ENCODE assay signal across 18 cellular contexts in the genomic region with DNA sequence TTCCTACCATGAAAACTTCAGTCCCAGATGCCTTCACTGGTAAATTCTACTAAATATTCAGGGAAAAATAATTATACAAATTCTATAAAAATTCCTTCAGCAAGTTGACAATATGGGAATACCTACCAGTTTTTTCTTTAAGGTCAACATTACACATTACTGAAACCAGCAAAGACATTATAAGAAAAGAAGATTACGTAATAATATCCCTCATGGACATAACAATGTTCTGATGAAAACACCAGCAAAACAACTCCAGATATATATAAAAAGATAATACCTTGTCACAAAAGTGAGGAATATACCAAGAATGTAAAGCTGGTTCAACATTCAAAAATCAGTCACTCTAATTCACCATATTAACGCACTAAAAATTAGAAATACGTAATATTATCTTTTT.
DNase-seq lines count a peak whose midpoint lies in the region; ATAC-seq and TF ChIP-seq lines count a peak whose summit lies in the region.
"Had no signal": no experiment of that assay in that cellular context is flagged by ENCODE, and none has a peak within 500 bp of the region (broad histone marks: within the 10 kb centered on the region; RNA-seq: fewer than 3 reads in every experiment).

No MANE protein-coding gene starts in this region.

- H3K4me3 ChIP-seq in SK-N-SH (ENCODE audit: low read depth in 2 of 2, low read length in 1 of 2) (no peak overlapping the region), GM23248 (no peak overlapping the region), adipocyte (ENCODE audit: low read length) (no peak overlapping the region), hepatocyte (no peak overlapping the region)
- H3K4me3 ChIP-seq: A549, BLaER1 had no signal

- H3F3A ChIP-seq in SK-N-SH (replicated peaks; ENCODE audit: insufficient read depth) (no peaks in the 10 kb centered on the region), GM23248 (ENCODE audit: insufficient read depth) (no peaks in the 10 kb centered on the region)

- TF ChIP-seq CTCF in SK-N-SH (IDR thresholded peaks at IDR 0.05) = no peak
- TF ChIP-seq CTCF in hepatocyte (IDR thresholded peaks at IDR 0.05; ENCODE audit: poor library complexity) = no peak

- H3K4me1 ChIP-seq in SK-N-SH (ENCODE audit: control insufficient read depth in 1 of 2, insufficient read depth in 2 of 2, low read depth in 1 of 2, low read length in 1 of 2) = no peaks in the 10 kb centered on the region
- peaks cover 6% of the 10 kb centered on the region; the same call in 1 of the 2 replicates for H3K4me1 ChIP-seq in GM23248 (ENCODE audit: insufficient read depth)
- no peaks in the 10 kb centered on the region for H3K4me1 ChIP-seq in adipocyte (ENCODE audit: control insufficient read depth, insufficient read depth, low read length)
- no peaks in the 10 kb centered on the region for H3K4me1 ChIP-seq in hepatocyte (ENCODE audit: insufficient read depth)
- H3K4me1 ChIP-seq: A549, BLaER1, Caco-2 had no signal

- DNase-seq in SK-N-SH (no peak), GM23248 (peak; percentile 16), adipocyte (ENCODE audit: low read depth) (peak; percentile 8), hepatocyte (ENCODE audit: low spot score) (no peak), SK-N-DZ (ENCODE audit: low spot score) (no peak), AG08396 (ENCODE audit: low spot score) (no peak)
- DNase-seq: 8988T; Caco-2; CD4-positive, CD25-positive, alpha-beta regulatory T cell; CD8-positive, alpha-beta T cell; DMS153; DND-41; H9 had no signal

- H3K36me3 ChIP-seq in SK-N-SH (replicated peaks in 1 of 2; ENCODE audit: control insufficient read depth in 1 of 2, insufficient read depth in 2 of 2, low read length in 1 of 2) = no peaks in the 10 kb centered on the region
- no peaks in the 10 kb centered on the region for H3K36me3 ChIP-seq in GM23248 (ENCODE audit: low read depth)
- H3K36me3 ChIP-seq in adipocyte (ENCODE audit: control insufficient read depth, insufficient read depth, low read length, severe bottlenecking) = no peaks in the 10 kb centered on the region
- no peaks in the 10 kb centered on the region for H3K36me3 ChIP-seq in hepatocyte (replicated peaks; ENCODE audit: insufficient read depth, low read depth)
- H3K36me3 ChIP-seq: BLaER1 had no signal

- CTCF ChIA-PET in SK-N-SH (lab: Yijun Ruan, JAX) = no interaction called here

- WGBS in SK-N-SH (ENCODE audit: low lambda C conversion rate) = 18% methylated on average over 3 of the region's 3 CpGs
- WGBS in GM23248 (ENCODE audit: low coverage in 1 of 2, low lambda C conversion rate in 2 of 2, missing lambda C conversion rate in 2 of 2), 2 experiments = 83 to 86% methylated on average over 3 of the region's 3 CpGs
- WGBS in hepatocyte (ENCODE audit: low lambda C conversion rate, missing lambda C conversion rate) = 92% methylated on average over 3 of the region's 3 CpGs

- H3K79me2 ChIP-seq in SK-N-SH (ENCODE audit: insufficient read depth) (no peaks in the 10 kb centered on the region), GM23248 (ENCODE audit: insufficient read depth) (no peaks in the 10 kb centered on the region), hepatocyte (no peaks in the 10 kb centered on the region)

- H3K4me2 ChIP-seq in SK-N-SH (no peak overlapping the region), GM23248 (ENCODE audit: unreplicated experiment) (no peak overlapping the region), hepatocyte (peak overlapping the region; percentile 3)
- H3K4me2 ChIP-seq: A549, BLaER1 had no signal

- peak overlapping the region; percentile 13; the same call in 1 of the 2 replicates for H2AFZ ChIP-seq in SK-N-SH (ENCODE audit: low read depth)
- H2AFZ ChIP-seq in GM23248 = no peak overlapping the region
- H2AFZ ChIP-seq in hepatocyte = no peak overlapping the region

- POLR2A ChIA-PET in SK-N-SH (lab: Yijun Ruan, JAX) = no interaction called here

- H3K27ac ChIP-seq in SK-N-SH (ENCODE audit: low read depth in 2 of 2, low read length in 1 of 2) (no peak overlapping the region), GM23248 (no peak overlapping the region), hepatocyte (no peak overlapping the region)
- H3K27ac ChIP-seq: A549, BLaER1 had no signal

- H3K9ac ChIP-seq in SK-N-SH = no peak overlapping the region
- H3K9ac ChIP-seq in GM23248 = no peak overlapping the region
- no peak overlapping the region for H3K9ac ChIP-seq in adipocyte (ENCODE audit: low read length)
- H3K9ac ChIP-seq: BLaER1 had no signal

- no peak for TF ChIP-seq EP300 in SK-N-SH (IDR thresholded peaks at IDR 0.05; ENCODE audit: borderline replicate concordance in 1 of 2, low read depth in 1 of 2, low read length in 1 of 2)

- H4K20me1 ChIP-seq in SK-N-SH (ENCODE audit: insufficient read depth) (no peaks in the 10 kb centered on the region), GM23248 (ENCODE audit: insufficient read depth) (no peaks in the 10 kb centered on the region), hepatocyte (ENCODE audit: insufficient read depth, poor library complexity, severe bottlenecking) (no peaks in the 10 kb centered on the region)
- H4K20me1 ChIP-seq: BLaER1 had no signal

- H3K9me3 ChIP-seq in SK-N-SH = no peaks in the 10 kb centered on the region
- H3K9me3 ChIP-seq in GM23248 (ENCODE audit: low read depth) = no peaks in the 10 kb centered on the region
- H3K9me3 ChIP-seq in adipocyte (ENCODE audit: control insufficient read depth, low read length) = no peaks in the 10 kb centered on the region
- no peaks in the 10 kb centered on the region for H3K9me3 ChIP-seq in hepatocyte (ENCODE audit: low read depth)
- H3K9me3 ChIP-seq: A549, BLaER1, Caco-2 had no signal

- ATAC-seq in SK-N-SH treated with all-trans-retinoic acid at 6 μM for 48 hours (no peak), GM19397 (IDR thresholded peaks at IDR 0.05; ENCODE audit: unreplicated experiment) (no peak)
- ATAC-seq: A549; CD8-positive, alpha-beta T cell; HCT116 had no signal

- H3K9me2 ChIP-seq in SK-N-SH (no peaks in the 10 kb centered on the region), GM23248 (ENCODE audit: insufficient read depth) (no peaks in the 10 kb centered on the region), hepatocyte (replicated peaks; ENCODE audit: insufficient read depth) (no peaks in the 10 kb centered on the region)

- in situ Hi-C loops in GM23248 (cut with MboI) = no loop called here

- TF ChIP-seq RAD21 in SK-N-SH (IDR thresholded peaks at IDR 0.05; ENCODE audit: low read length) = no peak

- H3K27me3 ChIP-seq in SK-N-SH (ENCODE audit: insufficient read depth) = no peaks in the 10 kb centered on the region; the same call in 1 of the 2 replicates
- H3K27me3 ChIP-seq in GM23248 (replicated peaks; ENCODE audit: insufficient read depth) = no peaks in the 10 kb centered on the region
- H3K27me3 ChIP-seq in adipocyte (replicated peaks; ENCODE audit: control insufficient read depth, insufficient read depth, low read length) = no peaks in the 10 kb centered on the region
- H3K27me3 ChIP-seq in hepatocyte = no peaks in the 10 kb centered on the region
- H3K27me3 ChIP-seq: BLaER1 had no signal

TF ChIP-seq in SK-N-SH, 30 proteins besides CTCF, POLR2A, EP300 and RAD21 (continues in another document):
- no peak for TF ChIP-seq POLR2AphosphoS5 (IDR thresholded peaks at IDR 0.05; ENCODE audit: low read depth, low read length)
- TF ChIP-seq GATA2 (CRISPR knock-in tag; IDR thresholded peaks at IDR 0.05) = no peak
- TF ChIP-seq NRF1 (IDR thresholded peaks at IDR 0.05; ENCODE audit: low read depth, low read length) = no peak
- TF ChIP-seq IRF3 (IDR thresholded peaks at IDR 0.05; ENCODE audit: low read depth, low read length) = no peak
- no peak for TF ChIP-seq EZH2phosphoT487 (IDR thresholded peaks at IDR 0.05; ENCODE audit: borderline replicate concordance, low read depth)
- no peak for TF ChIP-seq TEAD4 (IDR thresholded peaks at IDR 0.05; ENCODE audit: borderline replicate concordance, insufficient read depth)

TF ChIP-seq in SK-N-SH treated with all-trans-retinoic acid at 6 μM for 48 hours, 23 proteins besides CTCF, POLR2A, EP300 and RAD21 (continues in another document):
- TF ChIP-seq OSR1 (CRISPR knock-in tag; IDR thresholded peaks at IDR 0.05) (no peak), ISL1 (CRISPR knock-in tag; IDR thresholded peaks at IDR 0.05) (no peak), ESRRG (CRISPR knock-in tag; IDR thresholded peaks at IDR 0.05) (no peak), ZNF565 (CRISPR knock-in tag; conservative IDR thresholded peaks at IDR 0.05; ENCODE audit: low read depth) (no peak), TCF4 (CRISPR knock-in tag; IDR thresholded peaks at IDR 0.05; ENCODE audit: borderline replicate concordance) (no peak), GLIS3 (CRISPR knock-in tag; IDR thresholded peaks at IDR 0.05) (no peak), ZNF8 (CRISPR knock-in tag; IDR thresholded peaks at IDR 0.05) (no peak)
- TF ChIP-seq, protein P1, sequence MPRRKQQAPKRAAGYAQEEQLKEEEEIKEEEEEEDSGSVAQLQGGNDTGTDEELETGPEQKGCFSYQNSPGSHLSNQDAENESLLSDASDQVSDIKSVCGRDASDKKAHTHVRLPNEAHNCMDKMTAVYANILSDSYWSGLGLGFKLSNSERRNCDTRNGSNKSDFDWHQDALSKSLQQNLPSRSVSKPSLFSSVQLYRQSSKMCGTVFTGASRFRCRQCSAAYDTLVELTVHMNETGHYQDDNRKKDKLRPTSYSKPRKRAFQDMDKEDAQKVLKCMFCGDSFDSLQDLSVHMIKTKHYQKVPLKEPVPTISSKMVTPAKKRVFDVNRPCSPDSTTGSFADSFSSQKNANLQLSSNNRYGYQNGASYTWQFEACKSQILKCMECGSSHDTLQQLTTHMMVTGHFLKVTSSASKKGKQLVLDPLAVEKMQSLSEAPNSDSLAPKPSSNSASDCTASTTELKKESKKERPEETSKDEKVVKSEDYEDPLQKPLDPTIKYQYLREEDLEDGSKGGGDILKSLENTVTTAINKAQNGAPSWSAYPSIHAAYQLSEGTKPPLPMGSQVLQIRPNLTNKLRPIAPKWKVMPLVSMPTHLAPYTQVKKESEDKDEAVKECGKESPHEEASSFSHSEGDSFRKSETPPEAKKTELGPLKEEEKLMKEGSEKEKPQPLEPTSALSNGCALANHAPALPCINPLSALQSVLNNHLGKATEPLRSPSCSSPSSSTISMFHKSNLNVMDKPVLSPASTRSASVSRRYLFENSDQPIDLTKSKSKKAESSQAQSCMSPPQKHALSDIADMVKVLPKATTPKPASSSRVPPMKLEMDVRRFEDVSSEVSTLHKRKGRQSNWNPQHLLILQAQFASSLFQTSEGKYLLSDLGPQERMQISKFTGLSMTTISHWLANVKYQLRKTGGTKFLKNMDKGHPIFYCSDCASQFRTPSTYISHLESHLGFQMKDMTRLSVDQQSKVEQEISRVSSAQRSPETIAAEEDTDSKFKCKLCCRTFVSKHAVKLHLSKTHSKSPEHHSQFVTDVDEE (CRISPR knock-in tag; IDR thresholded peaks at IDR 0.05) = no peak

Comparison
In these comparisons a context has a peak if more than half of its experiments do, and no peak if none do; other contexts are left out.
1. DNase-seq: peak in GM23248 (single experiment) and adipocyte (single experiment); none in SK-N-SH (single experiment), hepatocyte (single experiment), SK-N-DZ (single experiment) and AG08396 (single experiment).